9 cellular contexts compared by ENCODE assay signal in genomic region chr12:111812881-111813741, GRCh38. TPM values are rescaled to one million over a fixed set of nuclear protein-coding genes. Genes with fewer than 3 reads are reported as not detected.
DNase-seq lines count a peak whose midpoint lies in the region; ATAC-seq and TF ChIP-seq lines count a peak whose summit lies in the region.
"Had no signal": no experiment of that assay in that cellular context is flagged by ENCODE, and none has a peak within 500 bp of the region (broad histone marks: within the 10 kb centered on the region; RNA-seq: fewer than 3 reads in every experiment).

No MANE protein-coding gene starts in this region.

- H2AFZ ChIP-seq in smooth muscle cell (ENCODE audit: low read depth): no peak overlapping the region

- peaks cover 6% of the 10 kb centered on the region for H3K4me1 Mint-ChIP-seq in brain

- no peak overlapping the region for H3K4me3 ChIP-seq in smooth muscle cell

- no peaks in the 10 kb centered on the region for H3F3A ChIP-seq in smooth muscle cell (ENCODE audit: low read depth)

- H3K36me3 Mint-ChIP-seq in brain: peaks cover 25% of the 10 kb centered on the region
- H3K36me3 Mint-ChIP-seq: activated naive CD8-positive, alpha-beta T cell had no signal

- H3K9me3 Mint-ChIP-seq in brain: peaks cover 0 to 4% (median 0%) of the 10 kb centered on the region in 5 experiments

- H3K79me2 ChIP-seq in smooth muscle cell (ENCODE audit: low read depth): no peaks in the 10 kb centered on the region

- H3K4me1 ChIP-seq in smooth muscle cell (ENCODE audit: low read depth): no peaks in the 10 kb centered on the region

- peak; percentile 68 for ATAC-seq in HG02642 (IDR thresholded peaks at IDR 0.05; ENCODE audit: poor library complexity, unreplicated experiment)
- ATAC-seq in HG03045 (IDR thresholded peaks at IDR 0.05; ENCODE audit: unreplicated experiment): no peak

- peak overlapping the region in 4 of 5 experiments; percentile 3 to 43 (median 36) for H3K27ac Mint-ChIP-seq in brain
- H3K27ac Mint-ChIP-seq: activated naive CD8-positive, alpha-beta T cell had no signal

- H3K9ac ChIP-seq in smooth muscle cell (ENCODE audit: low read depth): no peak overlapping the region

- no peaks in the 10 kb centered on the region for H3K27me3 ChIP-seq in smooth muscle cell (ENCODE audit: low read depth)

- H3K9me3 ChIP-seq in smooth muscle cell (replicated peaks; ENCODE audit: low read depth): no peaks in the 10 kb centered on the region

- no peak overlapping the region for H3K4me3 Mint-ChIP-seq in brain
- H3K4me3 Mint-ChIP-seq: activated naive CD8-positive, alpha-beta T cell had no signal

- peaks cover 5% of the 10 kb centered on the region for H3K36me3 ChIP-seq in smooth muscle cell (ENCODE audit: low read depth)

- H3K4me2 ChIP-seq in smooth muscle cell: no peak overlapping the region

- 30% methylated on average over 13 of the region's 13 CpGs for WGBS in smooth muscle cell (ENCODE audit: low lambda C conversion rate)

- no peak overlapping the region for H3K27ac ChIP-seq in smooth muscle cell (ENCODE audit: low read depth)

- peak; percentile 83 to 85 for TF ChIP-seq CTCF in brain (conservative IDR thresholded peaks at IDR 0.05)
- peak; percentile 66 for TF ChIP-seq CTCF in smooth muscle cell (IDR thresholded peaks at IDR 0.05; ENCODE audit: borderline replicate concordance, insufficient read depth, poor library complexity, severe bottlenecking)

- H4K20me1 ChIP-seq in smooth muscle cell (ENCODE audit: low read depth): no peaks in the 10 kb centered on the region

- DNase-seq in DMS 273 treated with DMSO at 0.1 percent for 48 hours (lab: John Stamatoyannopoulos, UW) (peak; percentile 67), NCI-H2171 (lab: John Stamatoyannopoulos, UW) (peak; percentile 72), UCSD-AML1 (lab: John Stamatoyannopoulos, UW; ENCODE audit: unreplicated experiment) (peak; percentile 62), iPS DF 4.7 (ENCODE audit: extremely low read depth, low spot score) (peak; percentile 58), smooth muscle cell (lab: John Stamatoyannopoulos, UW; ENCODE audit: unreplicated experiment) (peak; percentile 16)

- H3K27me3 Mint-ChIP-seq in brain: peaks cover 4% of the 10 kb centered on the region
- H3K27me3 Mint-ChIP-seq: activated naive CD8-positive, alpha-beta T cell had no signal

RNA-seq across cellular contexts. Expression of gene MAPKAPK5, which starts 28.9 kb away (rescaled TPM):
- 14.7 TPM for polyA plus RNA-seq in brain (ENCODE audit: insufficient read depth, low read depth, low replicate concordance)
- 29.8 and 32.6 TPM in 2 replicates for total RNA-seq in smooth muscle cell
- polyA plus RNA-seq in smooth muscle cell: 45.6 and 46.1 TPM in 2 replicates

RNA-seq across cellular contexts. Expression of gene ALDH2, which starts 46.4 kb away (rescaled TPM):
- polyA plus RNA-seq in brain (ENCODE audit: insufficient read depth, low read depth, low replicate concordance) (157 TPM), smooth muscle cell (54.6 and 75.3 TPM in 2 replicates)
- 17.0 and 30.5 TPM in 2 replicates for total RNA-seq in smooth muscle cell

Comparison
In these comparisons a context has a peak if more than half of its experiments do, and no peak if none do; other contexts are left out.
1. DNase-seq: peak in every context shown above with its lines; median percentile 72 in NCI-H2171; 67 in DMS 273 treated with DMSO at 0.1 percent for 48 hours; 62 in UCSD-AML1; 58 in iPS DF 4.7; 16 in smooth muscle cell.